Comparison of ENCODE assay signal across 15 cellular contexts in the genomic region with DNA sequence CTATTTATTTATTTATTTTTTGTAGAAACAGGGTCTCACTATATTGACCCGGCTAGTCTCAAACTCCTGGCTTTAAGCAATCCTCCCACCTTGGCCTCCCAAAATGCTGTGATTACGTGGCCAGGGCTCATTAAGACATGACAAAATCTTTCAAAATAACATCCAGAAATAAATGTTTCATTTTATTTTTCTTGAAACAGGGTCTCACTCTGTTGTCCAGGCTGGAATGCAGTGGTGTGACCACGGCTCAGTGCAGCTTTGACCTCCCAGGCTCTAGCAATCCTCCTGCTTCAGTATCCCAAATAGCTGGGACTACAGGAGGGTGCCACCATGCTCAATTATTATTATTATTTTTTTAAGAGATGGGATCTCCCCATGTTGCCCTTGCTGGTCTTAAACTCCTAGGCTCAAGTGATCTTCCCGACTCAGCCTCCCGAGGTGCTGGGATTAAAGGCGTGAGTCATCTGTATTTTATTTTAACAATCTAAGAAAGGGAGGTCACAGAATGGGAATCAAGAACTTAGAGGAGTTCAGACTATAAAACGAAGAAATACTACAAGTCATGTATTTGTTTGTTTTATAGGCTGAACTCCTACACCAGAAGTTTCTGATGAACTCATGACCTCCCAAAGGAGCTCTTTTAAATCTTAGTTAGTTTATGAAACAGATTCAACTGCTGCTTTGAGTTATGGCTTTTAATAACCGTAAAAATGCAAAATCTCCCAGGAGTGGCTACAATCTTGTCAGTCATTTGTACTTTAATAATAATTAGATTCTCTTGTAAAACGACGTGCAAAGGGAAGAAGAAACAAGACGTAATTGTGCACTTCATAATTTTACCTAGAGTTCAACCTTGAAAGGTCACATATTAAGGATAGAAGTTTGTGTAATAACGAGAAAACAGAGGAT. TPM values are rescaled to one million over a fixed set of nuclear protein-coding genes. Genes with fewer than 3 reads are reported as not detected.
DNase-seq lines count a peak whose midpoint lies in the region; ATAC-seq and TF ChIP-seq lines count a peak whose summit lies in the region.
"Had no signal": no experiment of that assay in that cellular context is flagged by ENCODE, and none has a peak within 500 bp of the region (broad histone marks: within the 10 kb centered on the region; RNA-seq: fewer than 3 reads in every experiment).

No MANE protein-coding gene starts in this region.

- no peak for TF ChIP-seq POLR2A in spleen (IDR thresholded peaks at IDR 0.05)

- peaks cover 4% of the 10 kb centered on the region for H3K27me3 Mint-ChIP-seq in nephron progenitor cell (ENCODE audit: low read depth, poor library complexity)

- no peak overlapping the region for H3K27ac Mint-ChIP-seq in nephron progenitor cell
- H3K27ac Mint-ChIP-seq: memory B cell had no signal

- H3K4me3 Mint-ChIP-seq in nephron progenitor cell, result peak overlapping the region; percentile 37
- H3K4me3 Mint-ChIP-seq: memory B cell had no signal

- DNase-seq in amniotic epithelial cell (ENCODE audit: low read depth) (peak; percentile 44), nephron progenitor cell (no peak), spleen (no peak), HEK293T (ENCODE audit: extremely low spot score) (no peak)
- DNase-seq: activated naive CD4-positive, alpha-beta T cell; hypothalamus; NCI-H526 treated with DMSO at 0.1 percent for 48 hours; SIG-M5; upper lobe of right lung had no signal

- peaks cover 0 to 14% (median under 1%) of the 10 kb centered on the region in 11 experiments; a peak in 7 of 22 replicates for H4K20me1 ChIP-seq in BLaER1 treated with 17β-estradiol and CSF1 and Interleukin-3, amounts not matched to agents 10 nM and 100 nM

- TF ChIP-seq CTCF in HEK293 (tag by site-specific recombination; IDR thresholded peaks at IDR 0.05), result no peak
- TF ChIP-seq CTCF in nephron progenitor cell (IDR thresholded peaks at IDR 0.05), result no peak
- TF ChIP-seq CTCF in spleen (IDR thresholded peaks at IDR 0.05 in 8 of 11, conservative IDR thresholded peaks at IDR 0.05 in 3 of 11), result no peak

- peaks cover 17 to 28% (median 23%) of the 10 kb centered on the region in 10 experiments for H3K4me1 ChIP-seq in BLaER1 treated with 17β-estradiol and CSF1 and Interleukin-3, amounts not matched to agents 10 nM and 100 nM
- H3K4me1 ChIP-seq in HEK293 (ENCODE audit: control insufficient read depth, insufficient read depth, low read length) (peaks cover 12% of the 10 kb centered on the region), spleen (peaks cover 10 to 40% (median 27%) of the 10 kb centered on the region in 6 donors)

- CTCF ChIA-PET in HEK293 (lab: Yijun Ruan, JAX), result interaction anchor here (0.6 kb wide), 1 partner anchor 798 kb away, joined by 3 read pairs; no protein-coding TSS in a partner anchor
- CTCF ChIA-PET in HEK293T (lab: Yijun Ruan, JAX), result no interaction called here

- H3K27ac ChIP-seq in BLaER1 treated with 17β-estradiol and CSF1 and Interleukin-3, amounts not matched to agents 10 nM and 100 nM, result no peak overlapping the region
- H3K27ac ChIP-seq in HEK293 (ENCODE audit: extremely low read depth, low read depth, low read length), result no peak overlapping the region
- peak overlapping the region in 1 of 8 donors; percentile 19 for H3K27ac ChIP-seq in spleen
- H3K27ac ChIP-seq: upper lobe of right lung had no signal

- intact Hi-C loops in spleen (cut with DNase I; ENCODE audit: low total_unique reads), result no loop called here

- peaks cover 11 to 31% (median 20%) of the 10 kb centered on the region in 11 experiments for H3K9me3 ChIP-seq in BLaER1 treated with 17β-estradiol and CSF1 and Interleukin-3, amounts not matched to agents 10 nM and 100 nM (replicated peaks in 1 of 11)
- no peaks in the 10 kb centered on the region for H3K9me3 ChIP-seq in HEK293 (ENCODE audit: control insufficient read depth, insufficient read depth, low read depth, low read length)
- peaks cover 0 to 14% (median 12%) of the 10 kb centered on the region in 8 donors for H3K9me3 ChIP-seq in spleen
- H3K9me3 ChIP-seq: right atrium auricular region, upper lobe of right lung had no signal

- 85 to 90% (median 85%) methylated on average over 12 of the region's 12 CpGs for WGBS in spleen, 5 donors

- H3K27me3 ChIP-seq in BLaER1 treated with 17β-estradiol and CSF1 and Interleukin-3, amounts not matched to agents 10 nM and 100 nM, result no peaks in the 10 kb centered on the region
- no peaks in the 10 kb centered on the region for H3K27me3 ChIP-seq in spleen (replicated peaks in 1 of 7)
- H3K27me3 ChIP-seq: right atrium auricular region, upper lobe of right lung had no signal

- H3K36me3 ChIP-seq in BLaER1 treated with 17β-estradiol and CSF1 and Interleukin-3, amounts not matched to agents 10 nM and 100 nM, result peaks cover 0 to under 1% (median 0%) of the 10 kb centered on the region in 11 experiments; a peak in 2 of 22 replicates
- H3K36me3 ChIP-seq in HEK293 (ENCODE audit: control insufficient read depth in 2 of 2, insufficient read depth in 1 of 2, low read length in 2 of 2) (no peaks in the 10 kb centered on the region), spleen (no peaks in the 10 kb centered on the region)
- H3K36me3 ChIP-seq: right atrium auricular region, upper lobe of right lung had no signal

- no peak for ATAC-seq in GM21381 (IDR thresholded peaks at IDR 0.05; ENCODE audit: unreplicated experiment)
- ATAC-seq in HG03457 (IDR thresholded peaks at IDR 0.05; ENCODE audit: unreplicated experiment), result no peak
- ATAC-seq: upper lobe of right lung had no signal

- H3K4me1 Mint-ChIP-seq in nephron progenitor cell, result peaks cover 21% of the 10 kb centered on the region

- POLR2A ChIA-PET in HEK293 (lab: Yijun Ruan, JAX), result no interaction called here
- POLR2A ChIA-PET in HEK293T (lab: Yijun Ruan, JAX), result interaction anchor here (1.6 kb wide), 1 partner anchor 34 kb away, joined by 4 read pairs; a partner anchor contains a TSS

- no peak overlapping the region for H3K4me3 ChIP-seq in BLaER1 treated with 17β-estradiol and CSF1 and Interleukin-3, amounts not matched to agents 10 nM and 100 nM
- H3K4me3 ChIP-seq in HEK293 (ENCODE audit: low read depth, low read length), result no peak overlapping the region
- H3K4me3 ChIP-seq in spleen, result no peak overlapping the region

- H3K9me3 Mint-ChIP-seq in nephron progenitor cell, result peaks cover 27% of the 10 kb centered on the region

- no peak overlapping the region for H3K9ac ChIP-seq in BLaER1 treated with 17β-estradiol and CSF1 and Interleukin-3, amounts not matched to agents 10 nM and 100 nM

- H3K36me3 Mint-ChIP-seq in nephron progenitor cell (ENCODE audit: low read depth), result peaks cover 6% of the 10 kb centered on the region

- H3K4me2 ChIP-seq in BLaER1 treated with 17β-estradiol and CSF1 and Interleukin-3, amounts not matched to agents 10 nM and 100 nM, result peak overlapping the region in 7 of 11 experiments; percentile 64 to 93 (median 85); a peak in 11 of 22 replicates

TF ChIP-seq in HEK293, 187 proteins besides CTCF, POLR2A, EP300 and RAD21 (continues in another document):
- TF ChIP-seq ZNF202 (tag by site-specific recombination; IDR thresholded peaks at IDR 0.05; ENCODE audit: borderline replicate concordance), result no peak
- TF ChIP-seq ZNF416 (tag by site-specific recombination; IDR thresholded peaks at IDR 0.05), result no peak
- no peak for TF ChIP-seq ZNF621 (tag by site-specific recombination; IDR thresholded peaks at IDR 0.05)
- TF ChIP-seq, protein P1, sequence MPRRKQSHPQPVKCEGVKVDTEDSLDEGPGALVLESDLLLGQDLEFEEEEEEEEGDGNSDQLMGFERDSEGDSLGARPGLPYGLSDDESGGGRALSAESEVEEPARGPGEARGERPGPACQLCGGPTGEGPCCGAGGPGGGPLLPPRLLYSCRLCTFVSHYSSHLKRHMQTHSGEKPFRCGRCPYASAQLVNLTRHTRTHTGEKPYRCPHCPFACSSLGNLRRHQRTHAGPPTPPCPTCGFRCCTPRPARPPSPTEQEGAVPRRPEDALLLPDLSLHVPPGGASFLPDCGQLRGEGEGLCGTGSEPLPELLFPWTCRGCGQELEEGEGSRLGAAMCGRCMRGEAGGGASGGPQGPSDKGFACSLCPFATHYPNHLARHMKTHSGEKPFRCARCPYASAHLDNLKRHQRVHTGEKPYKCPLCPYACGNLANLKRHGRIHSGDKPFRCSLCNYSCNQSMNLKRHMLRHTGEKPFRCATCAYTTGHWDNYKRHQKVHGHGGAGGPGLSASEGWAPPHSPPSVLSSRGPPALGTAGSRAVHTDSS (tag by site-specific recombination; IDR thresholded peaks at IDR 0.05), result no peak
- no peak for TF ChIP-seq ZNF175 (tag by site-specific recombination; IDR thresholded peaks at IDR 0.05)
- no peak for TF ChIP-seq ZNF654 (tag by site-specific recombination; IDR thresholded peaks at IDR 0.05; ENCODE audit: low read depth)
- TF ChIP-seq ZNF19 (tag by site-specific recombination; IDR thresholded peaks at IDR 0.05; ENCODE audit: low read depth), result no peak

TF ChIP-seq in HEK293T, 16 proteins besides CTCF, POLR2A, EP300 and RAD21:
- TF ChIP-seq FOXK2 (IDR thresholded peaks at IDR 0.05) (no peak), TARDBP (IDR thresholded peaks at IDR 0.05) (no peak), SP1 (IDR thresholded peaks at IDR 0.05) (no peak)

RNA-seq across cellular contexts. Expression of a gene that starts 2.1 kb away (rescaled TPM):
- total RNA-seq in spleen, result 10 to 100 TPM; 26.7 to 38.1 (median 33.0) TPM
- polyA plus RNA-seq in spleen, result 10 to 100 TPM in 2 of 3 donors, 1 to 10 TPM in 1; 9.6 to 15.8 (median 14.0) TPM

RNA-seq across cellular contexts. Expression of a gene that starts 33.3 kb away (rescaled TPM):
- 10 to 100 TPM in 3 of 7 donors, 1 to 10 TPM in 4; 7.9 to 21.2 (median 9.7) TPM for total RNA-seq in spleen
- polyA plus RNA-seq in spleen, result 10 to 100 TPM in 1 of 3 donors, 1 to 10 TPM in 2; 6.8 to 11.5 (median 9.7) TPM
